In genomic region chr7:15213093-15213492, GRCh38 we compare ENCODE assay signal across 21 cellular contexts.
"Had no signal": no experiment of that assay in that cellular context is flagged by ENCODE, and none has a peak within 500 bp of the region (broad histone marks: within the 10 kb centered on the region; RNA-seq: fewer than 3 reads in every experiment).

No MANE protein-coding gene starts in this region.

- H3K27ac ChIP-seq: coronary artery, dorsolateral prefrontal cortex, esophagus muscularis mucosa, foreskin keratinocyte, gastrocnemius medialis, heart right ventricle, left ventricle myocardium inferior, lower lobe of right lung had no signal

- DNase-seq: dermis blood vessel endothelial cell; dorsolateral prefrontal cortex; effector CD4-positive, alpha-beta T cell; effector memory CD4-positive, alpha-beta T cell; gastrocnemius medialis; glutamatergic neuron; heart right ventricle; hippocampal formation; left cardiac atrium; left ventricle myocardium inferior; lower lobe of right lung; mesenchymal stem cell; mucosa of descending colon; naive B cell; naive thymus-derived CD8-positive, alpha-beta T cell had no signal

- H3K9me3 ChIP-seq: esophagus muscularis mucosa, gastrocnemius medialis, heart right ventricle, left ventricle myocardium inferior, lower lobe of right lung, mucosa of descending colon had no signal

- H3K4me1 ChIP-seq: esophagus muscularis mucosa, gastrocnemius medialis, heart right ventricle, left ventricle myocardium inferior, lower lobe of right lung had no signal

- H3K4me3 ChIP-seq: coronary artery, dorsolateral prefrontal cortex, esophagus muscularis mucosa, gastrocnemius medialis, heart right ventricle, left ventricle myocardium inferior, lower lobe of right lung, mucosa of descending colon had no signal

- FAIRE-seq: colon, endothelial cell of umbilical vein, islet of Langerhans had no signal

- ATAC-seq: gastrocnemius medialis; heart right ventricle; lower lobe of right lung; mucosa of descending colon; naive thymus-derived CD8-positive, alpha-beta T cell had no signal

- H3K36me3 ChIP-seq: esophagus muscularis mucosa, gastrocnemius medialis, heart right ventricle, left ventricle myocardium inferior, lower lobe of right lung had no signal

- H3K27me3 ChIP-seq: dorsolateral prefrontal cortex, esophagus muscularis mucosa, foreskin keratinocyte, gastrocnemius medialis, heart right ventricle had no signal
